In the genomic region with DNA sequence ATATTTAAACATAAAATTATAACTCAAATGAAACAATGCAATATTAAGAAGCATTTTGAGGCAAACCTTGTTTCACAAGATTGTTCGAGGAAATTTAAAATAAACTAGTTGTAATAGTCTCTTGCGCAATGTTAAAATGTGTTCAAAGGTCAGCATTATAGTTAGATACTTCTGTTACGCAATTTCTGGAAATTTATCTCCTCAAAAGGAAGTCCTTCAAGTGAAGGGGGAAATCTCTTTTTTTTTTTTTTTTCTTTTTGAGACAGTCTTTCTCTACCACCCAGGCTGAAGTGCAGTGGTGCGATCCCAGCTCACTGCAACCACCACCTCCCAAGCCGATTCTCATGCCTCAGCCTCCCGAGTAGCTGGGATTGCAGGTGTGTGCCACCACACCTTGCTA, we compare ENCODE assay signal across 23 cellular contexts. TPM values are rescaled to one million over a fixed set of nuclear protein-coding genes. Genes with fewer than 3 reads are reported as not detected.
DNase-seq lines count a peak whose midpoint lies in the region; ATAC-seq, FAIRE-seq and TF ChIP-seq lines count a peak whose summit lies in the region.
"Had no signal": no experiment of that assay in that cellular context is flagged by ENCODE, and none has a peak within 500 bp of the region (broad histone marks: within the 10 kb centered on the region; RNA-seq: fewer than 3 reads in every experiment).

No MANE protein-coding gene starts in this region.

- no peak overlapping the region for H2AFZ ChIP-seq in mammary epithelial cell (ENCODE audit: low read depth, low read length)
- H2AFZ ChIP-seq: PC-9 had no signal

- 84% methylated on average over 6 of the region's 6 CpGs for WGBS in mammary epithelial cell (ENCODE audit: low coverage, missing lambda C conversion rate)
- WGBS in gastroesophageal sphincter (ENCODE audit: low coverage in 1 of 2), 2 donors, result 84 to 87% methylated on average over 6 of the region's 6 CpGs

- no peak overlapping the region for H3K4me2 ChIP-seq in mammary epithelial cell (ENCODE audit: insufficient read depth, low read depth, low read length)
- H3K4me2 ChIP-seq: PC-9 had no signal

- POLR2A ChIA-PET in MCF 10A (lab: Yijun Ruan, JAX), result interaction anchor here (1.2 kb wide), 1 partner anchor 58 kb away, joined by 3 read pairs; no protein-coding TSS in a partner anchor

- no peak overlapping the region for H3K4me3 ChIP-seq in mammary epithelial cell (replicated peaks in 1 of 3; ENCODE audit: insufficient read depth in 1 of 3, low read depth in 2 of 3, low read length in 3 of 3)
- no peak overlapping the region for H3K4me3 ChIP-seq in gastroesophageal sphincter
- no peak overlapping the region for H3K4me3 ChIP-seq in effector memory CD4-positive, alpha-beta T cell (ENCODE audit: insufficient read depth, low read depth, low read length, poor library complexity, severe bottlenecking)
- H3K4me3 ChIP-seq: lower lobe of right lung, PC-9, SJSA1, upper lobe of left lung had no signal

- no peak overlapping the region for H3K9ac ChIP-seq in mammary epithelial cell (ENCODE audit: insufficient read depth, low read length)

- H3K27me3 ChIP-seq in mammary epithelial cell (ENCODE audit: insufficient read depth, low read length) (no peaks in the 10 kb centered on the region), gastroesophageal sphincter (no peaks in the 10 kb centered on the region)
- H3K27me3 ChIP-seq in effector memory CD4-positive, alpha-beta T cell (replicated peaks; ENCODE audit: control insufficient read depth, insufficient read depth, low read length, poor library complexity, severe bottlenecking), result no peaks in the 10 kb centered on the region
- H3K27me3 ChIP-seq: SJSA1, upper lobe of left lung had no signal

- H3K9me3 ChIP-seq in mammary epithelial cell (replicated peaks; ENCODE audit: insufficient read depth, low read length) (no peaks in the 10 kb centered on the region), gastroesophageal sphincter (peaks cover 0 to 6% (median 0%) of the 10 kb centered on the region in 3 donors)
- no peaks in the 10 kb centered on the region for H3K9me3 ChIP-seq in effector memory CD4-positive, alpha-beta T cell (ENCODE audit: control insufficient read depth, low read length)
- H3K9me3 ChIP-seq: SJSA1, upper lobe of left lung had no signal

- in situ Hi-C loops in mammary epithelial cell (cut with MboI; ENCODE audit: low sequenced_read_pairs in 2 of 2), result no loop called here

- BruUV-seq in MCF 10A (replicated peaks; lab: Mats Ljungman, UMichigan), result no TSS peak
- BruUV-seq in mammary epithelial cell (replicated peaks; lab: Mats Ljungman, UMichigan), result no TSS peak

- TF ChIP-seq POLR2A in gastroesophageal sphincter (IDR thresholded peaks at IDR 0.05), result no peak

- TF ChIP-seq EP300 in gastroesophageal sphincter (IDR thresholded peaks at IDR 0.05), result no peak

- H3K27ac ChIP-seq in mammary epithelial cell (ENCODE audit: insufficient read depth, low read depth, low read length) (no peak overlapping the region), gastroesophageal sphincter (no peak overlapping the region)
- no peak overlapping the region for H3K27ac ChIP-seq in effector memory CD4-positive, alpha-beta T cell (ENCODE audit: insufficient read depth, low read length, poor library complexity, severe bottlenecking)
- H3K27ac ChIP-seq: lower lobe of right lung, PC-9, SJSA1, upper lobe of left lung had no signal

- dilution Hi-C loops in mammary epithelial cell (cut with HindIII; ENCODE audit: low sequenced_read_pairs), result no loop called here

- intact Hi-C loops in MCF 10A (cut with micrococcal nuclease) (no loop called here), mammary epithelial cell (cut with micrococcal nuclease) (no loop called here)

- H3K9me3 Mint-ChIP-seq in MCF 10A (ENCODE audit: unreplicated experiment), result peaks cover 23% of the 10 kb centered on the region

- DNase-seq in MCF 10A (ENCODE audit: unreplicated experiment), result peak; percentile 56
- DNase-seq in mammary epithelial cell, result no peak
- peak; percentile 72 for DNase-seq in amniotic epithelial cell (ENCODE audit: low read depth)
- no peak for DNase-seq in GM19239 (ENCODE audit: insufficient read length, low spot score)
- DNase-seq in effector memory CD4-positive, alpha-beta T cell, result no peak
- DNase-seq in amygdala (lab: John Stamatoyannopoulos, UW), result no peak
- DNase-seq in effector CD8-positive, alpha-beta T cell (lab: John Stamatoyannopoulos, UW), result no peak
- DNase-seq: 8988T; activated CD4-positive, CD25-positive, alpha-beta regulatory T cell treated with anti-CD3 and anti-CD28 coated beads, Interleukin-2, amount 50 U/mL, for 72 hours; activated T-cell treated with anti-CD3 and anti-CD28 coated beads, Interleukin-2, amount 50 U/mL, for 72 hours; head of caudate nucleus; lower lobe of right lung; NCI-H1436; NCI-H69; occipital lobe; PC-9; stimulated activated naive CD8-positive, alpha-beta T cell treated with anti-CD3 and anti-CD28 coated beads, Interleukin-15, Interleukin-2, amounts not matched to agents 100 U/mL and 50 U/mL, for 24 hours; T1000; upper lobe of left lung had no signal

- no peaks in the 10 kb centered on the region for H3K4me1 Mint-ChIP-seq in MCF 10A (ENCODE audit: insufficient read depth, unreplicated experiment)

- CTCF ChIA-PET in MCF 10A (lab: Yijun Ruan, JAX), result interaction anchor here (0.7 to 2.4 kb wide), 5 partner anchors 39 to 120 kb away, joined by 3 to 13 read pairs (median 3); a partner anchor contains a TSS
- CTCF ChIA-PET in mammary epithelial cell (lab: Charles Lee; ENCODE audit: low non-redundant PET), result no interaction called here

- no peak for FAIRE-seq in GM19239 (lab: Jason Lieb, UNC)
- FAIRE-seq: GM18507 had no signal

- no peaks in the 10 kb centered on the region for H4K20me1 ChIP-seq in mammary epithelial cell (ENCODE audit: insufficient read depth, low read length)

- H3K36me3 ChIP-seq in mammary epithelial cell (ENCODE audit: insufficient read depth, low read length) (no peaks in the 10 kb centered on the region), gastroesophageal sphincter (no peaks in the 10 kb centered on the region)
- no peaks in the 10 kb centered on the region for H3K36me3 ChIP-seq in effector memory CD4-positive, alpha-beta T cell (ENCODE audit: control insufficient read depth, insufficient read depth, low read length)
- H3K36me3 ChIP-seq: lower lobe of right lung, SJSA1, upper lobe of left lung had no signal

- peak; percentile 28 for ATAC-seq in gastroesophageal sphincter
- ATAC-seq: activated T-cell treated with anti-CD3 and anti-CD28 coated beads, Interleukin-2, amount 50 U/mL, for 72 hours; stimulated activated naive CD8-positive, alpha-beta T cell treated with anti-CD3 and anti-CD28 coated beads, Interleukin-15, Interleukin-2, amounts not matched to agents 100 U/mL and 50 U/mL, for 24 hours had no signal

- no peaks in the 10 kb centered on the region for H3K79me2 ChIP-seq in mammary epithelial cell (ENCODE audit: insufficient read depth, low read length)

- no peaks in the 10 kb centered on the region for H3K36me3 Mint-ChIP-seq in MCF 10A (ENCODE audit: insufficient read depth, unreplicated experiment)
- H3K36me3 Mint-ChIP-seq: activated naive CD8-positive, alpha-beta T cell had no signal

- TF ChIP-seq CTCF in MCF 10A (IDR thresholded peaks at IDR 0.05; ENCODE audit: unreplicated experiment), result no peak
- no peak for TF ChIP-seq CTCF in mammary epithelial cell (conservative IDR thresholded peaks at IDR 0.05 in 1 of 2, IDR thresholded peaks at IDR 0.05 in 1 of 2; ENCODE audit: extremely low read depth in 1 of 2, insufficient read depth in 1 of 2, low read depth in 1 of 2, low read length in 2 of 2)
- TF ChIP-seq CTCF in gastroesophageal sphincter (IDR thresholded peaks at IDR 0.05), result no peak

- no peak overlapping the region for H3K27ac Mint-ChIP-seq in MCF 10A (ENCODE audit: low read depth, unreplicated experiment)
- H3K27ac Mint-ChIP-seq: activated naive CD8-positive, alpha-beta T cell; activated T-cell treated with anti-CD3 and anti-CD28 coated beads, Interleukin-2, amount 50 U/mL, for 72 hours had no signal

- H3K4me1 ChIP-seq in mammary epithelial cell (ENCODE audit: insufficient read depth, low read length), result no peaks in the 10 kb centered on the region
- no peaks in the 10 kb centered on the region for H3K4me1 ChIP-seq in gastroesophageal sphincter
- H3K4me1 ChIP-seq in effector memory CD4-positive, alpha-beta T cell (ENCODE audit: control insufficient read depth, insufficient read depth, low read length, poor library complexity, severe bottlenecking), result no peaks in the 10 kb centered on the region
- H3K4me1 ChIP-seq: SJSA1, upper lobe of left lung had no signal

- H3K27me3 Mint-ChIP-seq in MCF 10A (ENCODE audit: insufficient read depth, unreplicated experiment), result peaks cover 7% of the 10 kb centered on the region

- no peak overlapping the region for H3K4me3 Mint-ChIP-seq in MCF 10A (ENCODE audit: unreplicated experiment)
- H3K4me3 Mint-ChIP-seq: activated naive CD8-positive, alpha-beta T cell; activated T-cell treated with anti-CD3 and anti-CD28 coated beads, Interleukin-2, amount 50 U/mL, for 72 hours had no signal

RNA-seq across cellular contexts. Expression of a gene that starts 52.1 kb away (rescaled TPM):
- 0.63 and 1.5 TPM in 2 replicates for total RNA-seq in MCF 10A (2022)
- 1 to 10 TPM; 1.8 to 7.0 TPM for total RNA-seq in mammary epithelial cell
- 1.8 TPM for polyA plus RNA-seq in mammary epithelial cell
- 2.7 TPM for polyA minus RNA-seq in mammary epithelial cell
- 1 to 10 TPM in 3 of 4 donors, under 1 TPM in 1; 0.54 to 2.7 (median 1.4) TPM for total RNA-seq in gastroesophageal sphincter

Comparison
In these comparisons a context has a peak if more than half of its experiments do, and no peak if none do; other contexts are left out.
1. DNase-seq: peak in MCF 10A (single experiment) and amniotic epithelial cell (single experiment); none in mammary epithelial cell (single experiment), GM19239 (single experiment), effector memory CD4-positive, alpha-beta T cell (0 of 3), amygdala (0 of 56) and effector CD8-positive, alpha-beta T cell (single experiment).